13 cellular contexts compared by ENCODE assay signal in genomic region chr10:8033812-8034665, GRCh38. TPM values are rescaled to one million over a fixed set of nuclear protein-coding genes. Genes with fewer than 3 reads are reported as not detected.
A peak's percentile ranks its signal among the peaks of the same experiment; 100 is the strongest.
DNase-seq lines count a peak whose midpoint lies in the region; ATAC-seq, FAIRE-seq and TF ChIP-seq lines count a peak whose summit lies in the region.
"Had no signal": no experiment of that assay in that cellular context is flagged by ENCODE, and none has a peak within 500 bp of the region (broad histone marks: within the 10 kb centered on the region; RNA-seq: fewer than 3 reads in every experiment).

No MANE protein-coding gene starts in this region.

- H3K4me1 ChIP-seq in A549 (peaks cover 16% of the 10 kb centered on the region; the same call in 1 of the 3 replicates), HUES64 (ENCODE audit: insufficient read depth, low read length) (peaks cover 17% of the 10 kb centered on the region), esophagus squamous epithelium (peaks cover 15 to 47% (median 18%) of the 10 kb centered on the region in 3 donors)

- no peak overlapping the region for H3K27ac ChIP-seq in A549
- H3K27ac ChIP-seq in HUES64 (ENCODE audit: low read depth, low read length) = no peak overlapping the region
- H3K27ac ChIP-seq in esophagus squamous epithelium = no peak overlapping the region
- H3K27ac ChIP-seq: C4-2B, dorsolateral prefrontal cortex, neutrophil had no signal

- H3K4me1 Mint-ChIP-seq in natural killer cell = peaks cover 22 to 26% of the 10 kb centered on the region in 2 donors
- H3K4me1 Mint-ChIP-seq in stimulated activated memory B cell treated with anti-CD40 and anti-IgM and Interleukin-4, amounts not matched to agents 10 μg/mL and 1 μg/mL and 100 μg/mL, for 72 hours = peaks cover 11% of the 10 kb centered on the region

- TF ChIP-seq POLR2A in A549 (IDR thresholded peaks at IDR 0.05; ENCODE audit: low read length) (no peak), esophagus squamous epithelium (IDR thresholded peaks at IDR 0.05) (no peak)

- H3K9ac ChIP-seq in HUES64 (ENCODE audit: low read depth, low read length) = no peak overlapping the region

- DNase-seq in A549 (ENCODE audit: low read depth in 1 of 2, low spot score in 1 of 2) (no peak), esophagus squamous epithelium (lab: John Stamatoyannopoulos, UW) (no peak), natural killer cell (no peak), NCI-H774 (lab: John Stamatoyannopoulos, UW) (no peak)
- DNase-seq: dorsolateral prefrontal cortex, hypothalamus, NCI-H1436 treated with DMSO at 0.1 percent for 48 hours had no signal

- H3K4me3 Mint-ChIP-seq in natural killer cell = peak overlapping the region; percentile 35
- no peak overlapping the region for H3K4me3 Mint-ChIP-seq in stimulated activated memory B cell treated with anti-CD40 and anti-IgM and Interleukin-4, amounts not matched to agents 10 μg/mL and 1 μg/mL and 100 μg/mL, for 72 hours

- no peak for TF ChIP-seq RAD21 in A549 (conservative IDR thresholded peaks at IDR 0.05 in 1 of 2, IDR thresholded peaks at IDR 0.05 in 1 of 2)

- H3K9me3 Mint-ChIP-seq in natural killer cell = peaks cover 0 to 2% of the 10 kb centered on the region in 2 donors
- H3K9me3 Mint-ChIP-seq in stimulated activated memory B cell treated with anti-CD40 and anti-IgM and Interleukin-4, amounts not matched to agents 10 μg/mL and 1 μg/mL and 100 μg/mL, for 72 hours = peaks cover 5% of the 10 kb centered on the region

- peaks cover 8% of the 10 kb centered on the region for H3K36me3 Mint-ChIP-seq in natural killer cell
- H3K36me3 Mint-ChIP-seq in stimulated activated memory B cell treated with anti-CD40 and anti-IgM and Interleukin-4, amounts not matched to agents 10 μg/mL and 1 μg/mL and 100 μg/mL, for 72 hours = no peaks in the 10 kb centered on the region

- H3K36me3 ChIP-seq in HUES64 (ENCODE audit: insufficient read depth, low read length) = no peaks in the 10 kb centered on the region
- H3K36me3 ChIP-seq in esophagus squamous epithelium = no peaks in the 10 kb centered on the region
- H3K36me3 ChIP-seq: neutrophil had no signal

- H3K27me3 ChIP-seq in HUES64 (ENCODE audit: insufficient read depth, low read length) = peaks cover 90% of the 10 kb centered on the region
- H3K27me3 ChIP-seq in esophagus squamous epithelium = peaks cover 37 to 98% (median 51%) of the 10 kb centered on the region in 4 donors

- POLR2A ChIA-PET in A549 (lab: Yijun Ruan, JAX) = no interaction called here

- no peak for TF ChIP-seq EP300 in A549 (IDR thresholded peaks at IDR 0.05)

- intact Hi-C loops in esophagus squamous epithelium (cut with DNase I) (no loop called here), natural killer cell (cut with micrococcal nuclease) (no loop called here)

- no peak overlapping the region for H3K27ac Mint-ChIP-seq in natural killer cell
- no peak overlapping the region for H3K27ac Mint-ChIP-seq in stimulated activated memory B cell treated with anti-CD40 and anti-IgM and Interleukin-4, amounts not matched to agents 10 μg/mL and 1 μg/mL and 100 μg/mL, for 72 hours

- WGBS in A549 (ENCODE audit: missing lambda C conversion rate) = 78% methylated on average over 40 of the region's 54 CpGs
- 3% methylated on average over 54 of the region's 54 CpGs for WGBS in HUES64
- WGBS in esophagus squamous epithelium, 2 donors = 12 to 15% methylated on average over 12 to 17 of the region's 54 CpGs

- no peaks in the 10 kb centered on the region for H3K9me3 ChIP-seq in A549
- H3K9me3 ChIP-seq in HUES64 (ENCODE audit: insufficient read depth, low read depth, low read length) = no peaks in the 10 kb centered on the region
- H3K9me3 ChIP-seq in esophagus squamous epithelium = no peaks in the 10 kb centered on the region
- H3K9me3 ChIP-seq: neutrophil had no signal

- FAIRE-seq in A549 (lab: Jason Lieb, UNC) = no peak

- no peak for ATAC-seq in A549
- peak in 2 of 3 donors; percentile 29 to 53 for ATAC-seq in natural killer cell
- no peak for ATAC-seq in HG02571 (IDR thresholded peaks at IDR 0.05; ENCODE audit: unreplicated experiment)
- no peak for ATAC-seq in GM18502 (IDR thresholded peaks at IDR 0.05; ENCODE audit: poor library complexity, unreplicated experiment)
- no peak for ATAC-seq in stimulated activated memory B cell treated with anti-CD40 and anti-IgM and Interleukin-4, amounts not matched to agents 10 μg/mL and 1 μg/mL and 100 μg/mL, for 72 hours

- TF ChIP-seq CTCF in A549 (IDR thresholded peaks at IDR 0.05) = no peak
- no peak for TF ChIP-seq CTCF in esophagus squamous epithelium (IDR thresholded peaks at IDR 0.05)
- TF ChIP-seq CTCF in natural killer cell (IDR thresholded peaks at IDR 0.05) = no peak

- H3K4me3 ChIP-seq in A549 (peak overlapping the region; percentile 32; the same call in 2 of the 3 replicates), HUES64 (ENCODE audit: low read length) (peak overlapping the region; percentile 37), esophagus squamous epithelium (peak overlapping the region in 3 of 4 donors; percentile 2 to 50 (median 26))

- CTCF ChIA-PET in A549 (lab: Yijun Ruan, JAX) = interaction anchor here (0.6 kb wide), 2 partner anchors 525 to 856 kb away, joined by 3 to 6 read pairs; no protein-coding TSS in a partner anchor

- H3K4me2 ChIP-seq in A549 = peak overlapping the region; percentile 75

- peaks cover 50 to 54% of the 10 kb centered on the region in 2 donors for H3K27me3 Mint-ChIP-seq in natural killer cell (ENCODE audit: low read depth in 2 of 2)
- H3K27me3 Mint-ChIP-seq in stimulated activated memory B cell treated with anti-CD40 and anti-IgM and Interleukin-4, amounts not matched to agents 10 μg/mL and 1 μg/mL and 100 μg/mL, for 72 hours = peaks cover 77% of the 10 kb centered on the region

TF ChIP-seq in A549, 52 proteins besides CTCF, POLR2A, EP300 and RAD21:
- TF ChIP-seq HDAC2 (IDR thresholded peaks at IDR 0.05) (no peak), KDM1A (IDR thresholded peaks at IDR 0.05; ENCODE audit: low read depth) (no peak), SREBF2 (IDR thresholded peaks at IDR 0.05) (no peak), RCOR1 (IDR thresholded peaks at IDR 0.05; ENCODE audit: low read depth, low read length) (no peak), SMC3 (IDR thresholded peaks at IDR 0.05) (no peak), HOXB5 (CRISPR knock-in tag; IDR thresholded peaks at IDR 0.05) (no peak), USF2 (IDR thresholded peaks at IDR 0.05) (no peak), HES2 (IDR thresholded peaks at IDR 0.05) (no peak), MAFK (IDR thresholded peaks at IDR 0.05; ENCODE audit: partially characterized antibody) (no peak), ELK1 (IDR thresholded peaks at IDR 0.05; ENCODE audit: low read depth, low read length) (no peak), FOSL2 (IDR thresholded peaks at IDR 0.05) (no peak), FOSL2 (CRISPR knock-in tag; IDR thresholded peaks at IDR 0.05) (no peak), ZC3H11A (IDR thresholded peaks at IDR 0.05) (no peak)

RNA-seq across cellular contexts. Expression of gene GATA3, which starts 20.4 kb away (rescaled TPM):
- polyA plus RNA-seq in A549 (2011; rRNA removed) (1.3 and 1.6 TPM in 2 replicates), A549 (2017; fragmentation: RNase III; extraction: RNeasy Plus Mini Kit Qiagen cat#74134 plus additional on column Dnase treatment) (3.5 to 4.7 TPM (median 4.0 TPM) in 3 replicates)
- 3.8 and 4.3 TPM in 2 replicates for polyA plus RNA-seq in A549 (2012; cell fraction: cytosol; rRNA removed)
- 7.2 and 9.1 TPM in 2 replicates for polyA plus RNA-seq in A549 (2012; cell fraction: nucleus; rRNA removed)
- 0.58 and 0.79 TPM in 2 replicates for polyA minus RNA-seq in A549 (2011; rRNA and poly(A)+ RNA removed)
- 1.3 TPM for polyA plus RNA-seq in HUES64 (2013, experiment 1 of 2)
- polyA plus RNA-seq in HUES64 (2013, experiment 2 of 2) = 1.6 TPM
- total RNA-seq in esophagus squamous epithelium (1 to 10 TPM in 1 of 4 donors, under 1 TPM in 2, not detected in 1; 0.35 to 1.3 (median 0.40) TPM), natural killer cell (10 to 100 TPM; 50.3 to 92.2 (median 68.8) TPM)

Comparison
In these comparisons a context has a peak if more than half of its experiments do, and no peak if none do; other contexts are left out.
1. ATAC-seq: peak in natural killer cell (2 of 3); none in A549 (0 of 2), HG02571 (single experiment), GM18502 (single experiment) and stimulated activated memory B cell treated with anti-CD40 and anti-IgM and Interleukin-4, amounts not matched to agents 10 μg/mL and 1 μg/mL and 100 μg/mL, for 72 hours (single experiment).
2. RNA of gene GATA3, which starts 20.4 kb away (total RNA-seq): 50.3 to 92.2 TPM in natural killer cell; 0.35 to 1.3 TPM in esophagus squamous epithelium; every median in the first group is over 10 times any median in the second.
3. Peak in every context shown above with its lines, with median percentiles within 50 percentile points of each other: H3K4me3 ChIP-seq.